In genomic region chr5:73626814-73627313, GRCh38 we compare ENCODE assay signal across 8 cellular contexts. TPM values are rescaled to one million over a fixed set of nuclear protein-coding genes. Genes with fewer than 3 reads are reported as not detected.
DNase-seq lines count a peak whose midpoint lies in the region; ATAC-seq and TF ChIP-seq lines count a peak whose summit lies in the region.

No MANE protein-coding gene starts in this region.

- TF ChIP-seq CTCF in SK-N-SH (IDR thresholded peaks at IDR 0.05) (no peak), body of pancreas (IDR thresholded peaks at IDR 0.05) (no peak), left lung (IDR thresholded peaks at IDR 0.05) (no peak)

- no peaks in the 10 kb centered on the region for H4K20me1 ChIP-seq in SK-N-SH (ENCODE audit: insufficient read depth)

- H3K4me2 ChIP-seq in SK-N-SH, result peak overlapping the region; percentile 93

- ATAC-seq in SK-N-SH treated with all-trans-retinoic acid at 6 μM for 48 hours (no peak), body of pancreas (no peak), left lung (no peak), GM21576 (IDR thresholded peaks at IDR 0.05; ENCODE audit: unreplicated experiment) (no peak)

- H3K27ac ChIP-seq in SK-N-SH (ENCODE audit: low read depth in 2 of 2, low read length in 1 of 2) (no peak overlapping the region), body of pancreas (peak overlapping the region; percentile 78 to 94 (median 90)), left lung (no peak overlapping the region), subcutaneous abdominal adipose tissue (ENCODE audit: low read depth, low read length) (peak overlapping the region; percentile 58)

- POLR2A ChIA-PET in SK-N-SH (lab: Yijun Ruan, JAX), result no interaction called here

- H3K4me3 ChIP-seq in SK-N-SH (ENCODE audit: low read depth in 2 of 2, low read length in 1 of 2), result peak overlapping the region; percentile 76 to 85
- peak overlapping the region; percentile 81 to 82 for H3K4me3 ChIP-seq in body of pancreas
- peak overlapping the region; percentile 53 to 57 for H3K4me3 ChIP-seq in left lung
- peak overlapping the region; percentile 81 to 86 (median 83) for H3K4me3 ChIP-seq in subcutaneous abdominal adipose tissue (ENCODE audit: low read depth in 1 of 5, low read length in 5 of 5)

- H3K9me2 ChIP-seq in SK-N-SH, result no peaks in the 10 kb centered on the region

- WGBS in SK-N-SH (ENCODE audit: low lambda C conversion rate), result 89% methylated on average over 12 of the region's 14 CpGs
- WGBS in body of pancreas, 2 donors, result 43 to 51% methylated on average over 12 to 14 of the region's 14 CpGs

- CTCF ChIA-PET in SK-N-SH (lab: Yijun Ruan, JAX), result interaction anchor here (0.7 to 2.8 kb wide), 3 partner anchors 11 to 166 kb away, joined by 3 to 10 read pairs (median 3); no protein-coding TSS in a partner anchor

- intact Hi-C loops in body of pancreas (cut with DNase I) (no loop called here), left lung (cut with DNase I) (no loop called here)

- H3K36me3 ChIP-seq in SK-N-SH (replicated peaks in 1 of 2; ENCODE audit: control insufficient read depth in 1 of 2, insufficient read depth in 2 of 2, low read length in 1 of 2), result no peaks in the 10 kb centered on the region
- no peaks in the 10 kb centered on the region for H3K36me3 ChIP-seq in body of pancreas (replicated peaks in 1 of 2; ENCODE audit: insufficient read depth in 1 of 2, low read depth in 2 of 2)
- no peaks in the 10 kb centered on the region for H3K36me3 ChIP-seq in left lung
- no peaks in the 10 kb centered on the region for H3K36me3 ChIP-seq in subcutaneous abdominal adipose tissue (ENCODE audit: control insufficient read depth in 5 of 5, insufficient read depth in 5 of 5, low read length in 5 of 5)

- peak overlapping the region; percentile 70 for H2AFZ ChIP-seq in SK-N-SH (ENCODE audit: low read depth)

- DNase-seq in SK-N-SH, result no peak
- no peak for DNase-seq in body of pancreas
- DNase-seq in left lung, result no peak
- no peak for DNase-seq in activated gamma-delta T cell treated with Interleukin-2 at 50 U/mL for 16 hours
- DNase-seq in COLO829 (ENCODE audit: low spot score), result no peak

- H3K9ac ChIP-seq in SK-N-SH (peak overlapping the region; percentile 76; the same call in 1 of the 2 replicates), subcutaneous abdominal adipose tissue (ENCODE audit: low read length in 5 of 5) (peak overlapping the region in 4 of 5 donors; percentile 4 to 68 (median 52))

- H3K79me2 ChIP-seq in SK-N-SH (ENCODE audit: insufficient read depth), result peaks cover 43% of the 10 kb centered on the region

- TF ChIP-seq POLR2A in body of pancreas (IDR thresholded peaks at IDR 0.05), result no peak

- H3K9me3 ChIP-seq in SK-N-SH, result no peaks in the 10 kb centered on the region
- no peaks in the 10 kb centered on the region for H3K9me3 ChIP-seq in body of pancreas
- no peaks in the 10 kb centered on the region for H3K9me3 ChIP-seq in left lung
- no peaks in the 10 kb centered on the region for H3K9me3 ChIP-seq in subcutaneous abdominal adipose tissue (ENCODE audit: control insufficient read depth in 5 of 5, low read length in 5 of 5)

- H3F3A ChIP-seq in SK-N-SH (replicated peaks; ENCODE audit: insufficient read depth), result peaks cover 4% of the 10 kb centered on the region

- TF ChIP-seq RAD21 in SK-N-SH (IDR thresholded peaks at IDR 0.05; ENCODE audit: low read length), result no peak

- H3K27me3 ChIP-seq in SK-N-SH (ENCODE audit: insufficient read depth) (no peaks in the 10 kb centered on the region), body of pancreas (no peaks in the 10 kb centered on the region), left lung (peaks cover 0 to 47% of the 10 kb centered on the region in 2 donors), subcutaneous abdominal adipose tissue (ENCODE audit: control insufficient read depth in 5 of 5, insufficient read depth in 4 of 5, low read length in 5 of 5) (no peaks in the 10 kb centered on the region)

- H3K4me1 ChIP-seq in SK-N-SH (ENCODE audit: control insufficient read depth in 1 of 2, insufficient read depth in 2 of 2, low read depth in 1 of 2, low read length in 1 of 2), result peaks cover 3 to 13% of the 10 kb centered on the region in 2 experiments; a peak in 3 of 4 replicates
- peaks cover 73% of the 10 kb centered on the region for H3K4me1 ChIP-seq in body of pancreas
- peaks cover 0 to 16% of the 10 kb centered on the region in 2 donors for H3K4me1 ChIP-seq in left lung
- peaks cover 0 to 21% (median 19%) of the 10 kb centered on the region in 5 donors for H3K4me1 ChIP-seq in subcutaneous abdominal adipose tissue (ENCODE audit: control insufficient read depth in 5 of 5, insufficient read depth in 5 of 5, low read length in 5 of 5)

- TF ChIP-seq EP300 in SK-N-SH (IDR thresholded peaks at IDR 0.05; ENCODE audit: borderline replicate concordance in 1 of 2, low read depth in 1 of 2, low read length in 1 of 2), result no peak

TF ChIP-seq in SK-N-SH, 30 proteins besides CTCF, POLR2A, EP300 and RAD21:
- TF ChIP-seq MXI1 (IDR thresholded peaks at IDR 0.05; ENCODE audit: low read depth, low read length) (no peak), ELF1 (IDR thresholded peaks at IDR 0.05) (no peak), EZH2phosphoT487 (IDR thresholded peaks at IDR 0.05; ENCODE audit: borderline replicate concordance, low read depth) (no peak), CHD2 (IDR thresholded peaks at IDR 0.05; ENCODE audit: low read length, partially characterized antibody) (no peak), SIN3A (IDR thresholded peaks at IDR 0.05; ENCODE audit: borderline replicate concordance, low read depth, low read length) (no peak), NFIC (IDR thresholded peaks at IDR 0.05; ENCODE audit: borderline replicate concordance) (no peak), RXRA (IDR thresholded peaks at IDR 0.05; ENCODE audit: borderline replicate concordance, low read depth) (no peak), FOXJ3 (CRISPR knock-in tag; IDR thresholded peaks at IDR 0.05) (no peak), USF2 (IDR thresholded peaks at IDR 0.05; ENCODE audit: borderline replicate concordance, low read depth, low read length) (no peak), TCF12 (IDR thresholded peaks at IDR 0.05) (no peak), POLR2AphosphoS5 (IDR thresholded peaks at IDR 0.05; ENCODE audit: low read depth, low read length) (no peak)
- TF ChIP-seq, protein P1, sequence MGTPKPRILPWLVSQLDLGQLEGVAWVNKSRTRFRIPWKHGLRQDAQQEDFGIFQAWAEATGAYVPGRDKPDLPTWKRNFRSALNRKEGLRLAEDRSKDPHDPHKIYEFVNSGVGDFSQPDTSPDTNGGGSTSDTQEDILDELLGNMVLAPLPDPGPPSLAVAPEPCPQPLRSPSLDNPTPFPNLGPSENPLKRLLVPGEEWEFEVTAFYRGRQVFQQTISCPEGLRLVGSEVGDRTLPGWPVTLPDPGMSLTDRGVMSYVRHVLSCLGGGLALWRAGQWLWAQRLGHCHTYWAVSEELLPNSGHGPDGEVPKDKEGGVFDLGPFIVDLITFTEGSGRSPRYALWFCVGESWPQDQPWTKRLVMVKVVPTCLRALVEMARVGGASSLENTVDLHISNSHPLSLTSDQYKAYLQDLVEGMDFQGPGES (IDR thresholded peaks at IDR 0.05; ENCODE audit: low read depth, low read length), result no peak
TF ChIP-seq in SK-N-SH: peak in this region for 0.

TF ChIP-seq in SK-N-SH treated with all-trans-retinoic acid at 6 μM for 48 hours, 23 proteins besides CTCF, POLR2A, EP300 and RAD21:
- no peak for TF ChIP-seq TOX (CRISPR knock-in tag; IDR thresholded peaks at IDR 0.05; ENCODE audit: borderline replicate concordance)
- no peak for TF ChIP-seq ZFP3 (CRISPR knock-in tag; IDR thresholded peaks at IDR 0.05)
- no peak for TF ChIP-seq PATZ1 (CRISPR knock-in tag; IDR thresholded peaks at IDR 0.05; ENCODE audit: borderline replicate concordance)
- no peak for TF ChIP-seq CREB5 (CRISPR knock-in tag; IDR thresholded peaks at IDR 0.05; ENCODE audit: low read depth)
- TF ChIP-seq ESRRG (CRISPR knock-in tag; IDR thresholded peaks at IDR 0.05), result no peak

RNA-seq across cellular contexts. Expression of gene ARHGEF28, which starts 0.9 kb away (rescaled TPM):
- 3.7 and 4.2 TPM in 2 replicates for polyA plus RNA-seq in SK-N-SH (2012; rRNA removed)
- polyA plus RNA-seq in SK-N-SH (2012; cell fraction: cytosol; rRNA removed), result 2.6 and 2.8 TPM in 2 replicates
- 10.6 and 11.9 TPM in 2 replicates for polyA plus RNA-seq in SK-N-SH (2012; cell fraction: nucleus; rRNA removed)
- 10 to 100 TPM; 63.0 to 67.2 TPM for total RNA-seq in body of pancreas
- total RNA-seq in left lung, result 10 to 100 TPM in 1 of 2 donors, 1 to 10 TPM in 1; 8.4 to 10.5 TPM

Comparison
In these comparisons a context has a peak if more than half of its experiments do, and no peak if none do; other contexts are left out.
1. H3K27ac ChIP-seq: peak in body of pancreas (4 of 4) and subcutaneous abdominal adipose tissue (single experiment); none in SK-N-SH (0 of 2) and left lung (0 of 2).
2. RNA of gene ARHGEF28, which starts 0.9 kb away (total RNA-seq): 63.0 to 67.2 TPM in body of pancreas; 8.4 to 10.5 TPM in left lung; every median in the first group is over 4 times any median in the second.
3. Peak in every context shown above with its lines, with median percentiles within 50 percentile points of each other: H3K4me3 ChIP-seq.